In genomic region chr4:23360718-23361117, GRCh38 we compare ENCODE assay signal across 32 cellular contexts.
"Had no signal": no experiment of that assay in that cellular context is flagged by ENCODE, and none has a peak within 500 bp of the region (broad histone marks: within the 10 kb centered on the region; RNA-seq: fewer than 3 reads in every experiment).

No MANE protein-coding gene starts in this region.

- H3K27ac ChIP-seq: ascending aorta, breast epithelium, cardiac muscle cell, colonic mucosa, epithelial cell of prostate, esophagus squamous epithelium, gastroesophageal sphincter, heart right ventricle, WERI-Rb-1 had no signal

- DNase-seq: activated B cell treated with CpG ODN at 0.5 μM for 24 hours; activated CD4-positive, alpha-beta T cell treated with anti-CD3 and anti-CD28 coated beads for 48 hours; activated CD4-positive, alpha-beta T cell treated with anti-CD3 and anti-CD28 coated beads, Interleukin-2, amount 50 U/mL, for 1 hour; activated CD4-positive, alpha-beta T cell treated with anti-CD3 and anti-CD28 coated beads, Interleukin-2, amount 50 U/mL, for 48 hours; activated CD8-positive, alpha-beta memory T cell treated with anti-CD3 and anti-CD28 coated beads, Interleukin-2, amount 50 U/mL, for 48 hours; activated effector memory CD4-positive, alpha-beta T cell treated with anti-CD3 and anti-CD28 coated beads, Interleukin-2, amount 50 U/mL, for 16 hours; activated naive CD4-positive, alpha-beta T cell treated with anti-CD3 and anti-CD28 coated beads, Interleukin-2, amount 50 U/mL, for 16 hours; activated T-cell treated with anti-CD3 and anti-CD28 coated beads, Interleukin-2, amount 50 U/mL, for 4 hours; central memory CD4-positive, alpha-beta T cell; cerebellar nuclear complex; colonic mucosa; effector CD8-positive, alpha-beta T cell; esophagus squamous epithelium; foreskin melanocyte; heart right ventricle; T-helper 1 cell; T-helper 17 cell; T1000; WERI-Rb-1 had no signal

- H3K27me3 ChIP-seq: ascending aorta, breast epithelium, cardiac muscle cell, colonic mucosa, esophagus squamous epithelium, gastroesophageal sphincter, heart right ventricle had no signal

- H3K36me3 ChIP-seq: ascending aorta, breast epithelium, cardiac muscle cell, colonic mucosa, esophagus squamous epithelium, gastroesophageal sphincter, heart right ventricle, WERI-Rb-1 had no signal

- H3K4me3 ChIP-seq: ascending aorta, breast epithelium, cardiac muscle cell, colonic mucosa, esophagus squamous epithelium, gastroesophageal sphincter, heart right ventricle had no signal

- H3K9me3 ChIP-seq: ascending aorta, breast epithelium, colonic mucosa, esophagus squamous epithelium, gastroesophageal sphincter, heart right ventricle had no signal

- H3K4me1 Mint-ChIP-seq: activated B cell treated with CpG ODN at 0.5 μM for 24 hours, brain, T-helper 17 cell had no signal

- FAIRE-seq: endometrium, endothelial cell of umbilical vein had no signal

- H3K36me3 Mint-ChIP-seq: activated naive CD8-positive, alpha-beta T cell; brain had no signal

- H3K27me3 Mint-ChIP-seq: activated B cell treated with CpG ODN at 0.5 μM for 24 hours; activated naive CD8-positive, alpha-beta T cell; brain; T-helper 17 cell had no signal

- ATAC-seq: activated CD4-positive, CD25-positive, alpha-beta regulatory T cell treated with anti-CD3 and anti-CD28 coated beads, Interleukin-2, amount 50 U/mL, for 24 hours; gastroesophageal sphincter; T-helper 17 cell had no signal

- H3K9me3 Mint-ChIP-seq: activated B cell treated with CpG ODN at 0.5 μM for 24 hours; activated T-helper 1 cell treated with anti-CD3 and anti-CD28 coated beads, Interleukin-12 subunit alpha, Interleukin-12 subunit beta, Interleukin-2, Interleukin-4 antibody, amounts not matched to agents 30 ng/mL and 10 ng/mL and 1 ng/mL, durations not matched to agents 14 hours and 24 hours and 36 hours; activated T-helper 2 cell treated with anti-CD3 and anti-CD28 coated beads, Interferon-gamma antibody, Interleukin-2, Interleukin-4, amounts not matched to agents 10 μg/mL and 5 μg/mL and 100 μg/mL, durations not matched to agents 14 hours and 24 hours and 36 hours; brain; T-helper 2 cell treated with Interferon-gamma antibody and Interleukin-4, amounts not matched to agents 5 μg/mL and 100 μg/mL, for 36 hours had no signal

- H3K27ac Mint-ChIP-seq: activated B cell treated with CpG ODN at 0.5 μM for 24 hours; activated naive CD8-positive, alpha-beta T cell; activated T-helper 1 cell treated with anti-CD3 and anti-CD28 coated beads, Interleukin-12 subunit alpha, Interleukin-12 subunit beta, Interleukin-2, Interleukin-4 antibody, amounts not matched to agents 30 ng/mL and 10 ng/mL and 1 ng/mL, durations not matched to agents 14 hours and 24 hours and 36 hours; activated T-helper 2 cell treated with anti-CD3 and anti-CD28 coated beads, Interferon-gamma antibody, Interleukin-2, Interleukin-4, amounts not matched to agents 10 μg/mL and 5 μg/mL and 100 μg/mL, durations not matched to agents 14 hours and 24 hours and 36 hours; brain; T-helper 17 cell; T-helper 2 cell treated with Interferon-gamma antibody and Interleukin-4, amounts not matched to agents 5 μg/mL and 100 μg/mL, for 36 hours had no signal

- H3K4me3 Mint-ChIP-seq: activated B cell treated with CpG ODN at 0.5 μM for 24 hours; activated naive CD8-positive, alpha-beta T cell; activated T-cell treated with anti-CD3 and anti-CD28 coated beads, Interleukin-2, amount 50 U/mL, for 4 hours; activated T-helper 1 cell treated with anti-CD3 and anti-CD28 coated beads, Interleukin-12 subunit alpha, Interleukin-12 subunit beta, Interleukin-2, Interleukin-4 antibody, amounts not matched to agents 30 ng/mL and 10 ng/mL and 1 ng/mL, durations not matched to agents 14 hours and 24 hours and 36 hours; brain; T-helper 17 cell; T-helper 2 cell treated with Interferon-gamma antibody and Interleukin-4, amounts not matched to agents 5 μg/mL and 100 μg/mL, for 36 hours had no signal

- H3K4me1 ChIP-seq: ascending aorta, breast epithelium, colonic mucosa, esophagus squamous epithelium, gastroesophageal sphincter, heart right ventricle had no signal
